Comparison of ENCODE assay signal across 8 cellular contexts in the genomic region with DNA sequence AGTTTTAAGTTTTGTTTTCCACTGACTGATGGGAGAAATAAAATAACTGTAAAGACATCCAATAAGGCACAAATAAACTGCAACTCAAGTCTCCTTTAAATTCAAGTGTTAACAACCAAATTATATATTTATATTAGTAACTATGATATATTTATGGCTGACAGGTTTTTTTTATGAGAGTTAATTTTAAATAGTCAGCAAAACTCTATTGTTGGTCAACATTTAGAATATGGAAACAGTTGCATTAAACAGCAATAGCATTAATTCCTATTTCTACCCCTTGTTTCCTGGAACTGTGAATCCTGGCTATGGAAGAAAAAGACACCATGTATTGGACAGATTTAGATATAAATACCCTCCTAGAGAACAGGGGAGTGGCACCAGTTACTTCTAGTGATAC.
"Had no signal": no experiment of that assay in that cellular context is flagged by ENCODE, and none has a peak within 500 bp of the region (broad histone marks: within the 10 kb centered on the region; RNA-seq: fewer than 3 reads in every experiment).

No MANE protein-coding gene starts in this region.

- H3K4me3 ChIP-seq: GM23338 had no signal

- H2AFZ ChIP-seq: GM23338 had no signal

- H3K4me2 ChIP-seq: GM23338 had no signal

- ATAC-seq: GM23338 had no signal

- FAIRE-seq: H1, H54, HTR-8/SVneo had no signal

- DNase-seq: H9, HCEC 1CT, Karpas-422, KG1 had no signal
